ENCODE assay signal across 22 cellular contexts in genomic region chr10:96638120-96638519, GRCh38. TPM values are rescaled to one million over a fixed set of nuclear protein-coding genes. Genes with fewer than 3 reads are reported as not detected.
DNase-seq lines count a peak whose midpoint lies in the region; ATAC-seq, FAIRE-seq and TF ChIP-seq lines count a peak whose summit lies in the region.
"Had no signal": no experiment of that assay in that cellular context is flagged by ENCODE, and none has a peak within 500 bp of the region (broad histone marks: within the 10 kb centered on the region; RNA-seq: fewer than 3 reads in every experiment).

No MANE protein-coding gene starts in this region.

- H3K9ac ChIP-seq in HepG2 (ENCODE audit: insufficient read depth, low read depth, low read length), result no peak overlapping the region

- H3K27me3 Mint-ChIP-seq in CD14-positive monocyte (ENCODE audit: low read depth in 3 of 3), result peaks cover 0 to 5% (median 0%) of the 10 kb centered on the region in 3 donors
- H3K27me3 Mint-ChIP-seq in naive B cell, result no peaks in the 10 kb centered on the region
- no peaks in the 10 kb centered on the region for H3K27me3 Mint-ChIP-seq in stimulated activated naive B cell treated with anti-CD40 and anti-IgM and Interleukin-4, amounts not matched to agents 10 μg/mL and 1 μg/mL and 100 μg/mL, for 72 hours
- H3K27me3 Mint-ChIP-seq in CD4-positive, alpha-beta T cell, result no peaks in the 10 kb centered on the region
- H3K27me3 Mint-ChIP-seq: CD4-positive, CD25-positive, alpha-beta regulatory T cell had no signal

- BruUV-seq in HepG2 (replicated peaks; lab: Mats Ljungman, UMichigan), result no TSS peak

- no peak overlapping the region for H2AFZ ChIP-seq in HepG2 (ENCODE audit: low read length)

- H3K27me3 ChIP-seq in HepG2 (ENCODE audit: control insufficient read depth in 1 of 2, insufficient read depth in 2 of 2, low read length in 2 of 2), result no peaks in the 10 kb centered on the region
- H3K27me3 ChIP-seq in CD4-positive, alpha-beta T cell (ENCODE audit: control insufficient read depth, insufficient read depth, low read length), result no peaks in the 10 kb centered on the region
- H3K27me3 ChIP-seq in aorta (ENCODE audit: control insufficient read depth in 1 of 2, insufficient read depth in 2 of 2, low read length in 1 of 2), result no peaks in the 10 kb centered on the region

- H3K4me3 Mint-ChIP-seq in CD14-positive monocyte (no peak overlapping the region), naive B cell (no peak overlapping the region)
- no peak overlapping the region for H3K4me3 Mint-ChIP-seq in stimulated activated naive B cell treated with anti-CD40 and anti-IgM and Interleukin-4, amounts not matched to agents 10 μg/mL and 1 μg/mL and 100 μg/mL, for 72 hours
- no peak overlapping the region for H3K4me3 Mint-ChIP-seq in CD4-positive, alpha-beta T cell
- H3K4me3 Mint-ChIP-seq: CD4-positive, CD25-positive, alpha-beta regulatory T cell; CD8-positive, alpha-beta memory T cell had no signal

- H3K36me3 Mint-ChIP-seq in CD14-positive monocyte (peaks cover 61 to 85% of the 10 kb centered on the region in 2 donors), naive B cell (peaks cover 4 to 27% of the 10 kb centered on the region in 2 donors)
- H3K36me3 Mint-ChIP-seq in stimulated activated naive B cell treated with anti-CD40 and anti-IgM and Interleukin-4, amounts not matched to agents 10 μg/mL and 1 μg/mL and 100 μg/mL, for 72 hours, result peaks cover 29 to 52% of the 10 kb centered on the region in 2 donors
- H3K36me3 Mint-ChIP-seq in CD4-positive, alpha-beta T cell (ENCODE audit: low read depth), result no peaks in the 10 kb centered on the region
- H3K36me3 Mint-ChIP-seq: CD4-positive, CD25-positive, alpha-beta regulatory T cell had no signal

- POLR2A ChIA-PET in HepG2 (lab: Yijun Ruan, JAX), result no interaction called here
- POLR2A ChIA-PET in CD4-positive, alpha-beta T cell (lab: Charles Lee), result no interaction called here

- H3K9me3 ChIP-seq in HepG2 (ENCODE audit: low read length) (no peaks in the 10 kb centered on the region), aorta (ENCODE audit: control insufficient read depth, low read length) (peaks cover 7% of the 10 kb centered on the region)
- no peaks in the 10 kb centered on the region for H3K9me3 ChIP-seq in CD4-positive, alpha-beta T cell (ENCODE audit: control insufficient read depth, low read length)
- H3K9me3 ChIP-seq: A549 had no signal

- intact Hi-C loops in CD14-positive monocyte (cut with micrococcal nuclease), result loop anchor here in 1 of 2 donors (5.0 kb wide), 1 partner anchor 384 kb away; no protein-coding TSS in a partner anchor
- intact Hi-C loops in HepG2 (cut with micrococcal nuclease; ENCODE audit: unreplicated experiment), result no loop called here
- intact Hi-C loops in CD4-positive, alpha-beta T cell (cut with DNase I, micrococcal nuclease), result no loop called here
- intact Hi-C loops in aorta (cut with DNase I), result no loop called here

- H3K27ac ChIP-seq in HepG2 (ENCODE audit: extremely low read length, insufficient read depth, low read length) (no peak overlapping the region), aorta (ENCODE audit: low read depth in 1 of 2, low read length in 2 of 2) (no peak overlapping the region)
- H3K27ac ChIP-seq in CD4-positive, alpha-beta T cell (ENCODE audit: low read depth, low read length), result no peak overlapping the region
- H3K27ac ChIP-seq: A549 had no signal

- no peak for FAIRE-seq in HepG2 (lab: Jason Lieb, UNC)
- FAIRE-seq: A549, GM12892, H54 had no signal

- no peaks in the 10 kb centered on the region for H3K79me2 ChIP-seq in HepG2 (ENCODE audit: insufficient read depth, low read length)

- H3K4me2 ChIP-seq in HepG2 (ENCODE audit: low read depth, low read length), result peak overlapping the region; percentile 18; the same call in 1 of the 2 replicates
- H3K4me2 ChIP-seq: A549 had no signal

- H3K9me3 Mint-ChIP-seq in CD14-positive monocyte (peaks cover 0 to 3% (median 0%) of the 10 kb centered on the region in 7 donors), naive B cell (no peaks in the 10 kb centered on the region)
- no peaks in the 10 kb centered on the region for H3K9me3 Mint-ChIP-seq in stimulated activated naive B cell treated with anti-CD40 and anti-IgM and Interleukin-4, amounts not matched to agents 10 μg/mL and 1 μg/mL and 100 μg/mL, for 72 hours
- H3K9me3 Mint-ChIP-seq in CD4-positive, alpha-beta T cell, result no peaks in the 10 kb centered on the region
- H3K9me3 Mint-ChIP-seq: CD4-positive, CD25-positive, alpha-beta regulatory T cell; CD8-positive, alpha-beta memory T cell had no signal

- no peak for TF ChIP-seq RAD21 in HepG2 (CRISPR knock-in tag; IDR thresholded peaks at IDR 0.05)

- TF ChIP-seq POLR2A in HepG2 (IDR thresholded peaks at IDR 0.05; ENCODE audit: insufficient read depth in 1 of 2, low read depth in 2 of 2, low read length in 2 of 2), result no peak

- no peak for TF ChIP-seq CTCF in CD14-positive monocyte (IDR thresholded peaks at IDR 0.05)
- 0 out of 2 replicates have a peak, but pooled peaks have one; percentile 1 for TF ChIP-seq CTCF in HepG2 (CRISPR knock-in tag; IDR thresholded peaks at IDR 0.05)
- no peak for TF ChIP-seq CTCF in CD4-positive, alpha-beta T cell (IDR thresholded peaks at IDR 0.05)

- H3K4me1 ChIP-seq in HepG2 (ENCODE audit: insufficient read depth, low read length) (peaks cover 42% of the 10 kb centered on the region), aorta (ENCODE audit: control insufficient read depth in 1 of 2, insufficient read depth in 2 of 2, low read length in 2 of 2) (no peaks in the 10 kb centered on the region)
- H3K4me1 ChIP-seq: A549 had no signal

- 59% methylated on average over 3 of the region's 3 CpGs for WGBS in HepG2 (ENCODE audit: low lambda C conversion rate)
- 72 to 79% methylated on average over 3 of the region's 3 CpGs for WGBS in aorta, 2 donors

- no peak for TF ChIP-seq EP300 in HepG2 (IDR thresholded peaks at IDR 0.05; ENCODE audit: low read depth in 2 of 2, low read length in 2 of 2)
- no peak for TF ChIP-seq EP300 in HepG2 (CRISPR knock-in tag; IDR thresholded peaks at IDR 0.05; ENCODE audit: borderline replicate concordance)

- no peaks in the 10 kb centered on the region for H3K36me3 ChIP-seq in HepG2 (replicated peaks in 1 of 2; ENCODE audit: control insufficient read depth in 1 of 2, insufficient read depth in 2 of 2, low read length in 2 of 2)
- H3K36me3 ChIP-seq in aorta (ENCODE audit: control insufficient read depth in 1 of 2, insufficient read depth in 2 of 2, low read length in 1 of 2), result no peaks in the 10 kb centered on the region

- DNase-seq in CD14-positive monocyte (ENCODE audit: low spot score) (no peak), HepG2 (ENCODE audit: low spot score) (no peak), naive B cell (no peak), aorta (no peak)
- DNase-seq in stimulated activated naive B cell treated with anti-CD40 and anti-IgM and Interleukin-4, amounts not matched to agents 10 μg/mL and 1 μg/mL and 100 μg/mL, for 72 hours, result no peak
- no peak for DNase-seq in CD4-positive, alpha-beta T cell
- DNase-seq: 8988T; ACHN; AML-193; C1 segment of cervical spinal cord; Calu3; CD4-positive, CD25-positive, alpha-beta regulatory T cell; CD8-positive, alpha-beta memory T cell; DMS53; DMS79 treated with DMSO at 0.1 percent for 48 hours; GF-D8; GOT3; HCEC 1CT had no signal

- no peaks in the 10 kb centered on the region for H4K20me1 ChIP-seq in HepG2 (ENCODE audit: insufficient read depth, low read length)

- H3K4me3 ChIP-seq in HepG2 (replicated peaks in 1 of 3; ENCODE audit: insufficient read depth in 1 of 3, low read depth in 2 of 3, low read length in 3 of 3) (no peak overlapping the region), aorta (ENCODE audit: low read length in 2 of 2) (no peak overlapping the region)
- H3K4me3 ChIP-seq: A549 had no signal

- in situ Hi-C loops in HepG2 (cut with HindIII; ENCODE audit: extremely low pct_ligation_motif_present, low pct_unique_long_range_greater_than_20kb), result no loop called here

- CTCF ChIA-PET in HepG2 (lab: Yijun Ruan, JAX; ENCODE audit: low intra/inter-chr PET ratio, low total read pairs), result no interaction called here
- CTCF ChIA-PET in CD4-positive, alpha-beta T cell (lab: Charles Lee), result no interaction called here

- ATAC-seq in HepG2, result no peak
- no peak for ATAC-seq in naive B cell (ENCODE audit: low read depth in 2 of 2)
- no peak for ATAC-seq in stimulated activated naive B cell treated with anti-CD40 and anti-IgM and Interleukin-4, amounts not matched to agents 10 μg/mL and 1 μg/mL and 100 μg/mL, for 72 hours (replicated peaks)
- ATAC-seq in CD4-positive, alpha-beta T cell (ENCODE audit: poor library complexity), result no peak
- no peak for ATAC-seq in GM18520 (IDR thresholded peaks at IDR 0.05; ENCODE audit: unreplicated experiment)
- ATAC-seq in aorta (ENCODE audit: low FRiP score), result no peak
- ATAC-seq: A549 had no signal

- peak overlapping the region in 5 of 7 donors; percentile 4 to 85 (median 14) for H3K27ac Mint-ChIP-seq in CD14-positive monocyte
- H3K27ac Mint-ChIP-seq in naive B cell, result peak overlapping the region in 4 of 6 donors; percentile 53 to 84 (median 65)
- H3K27ac Mint-ChIP-seq in stimulated activated naive B cell treated with anti-CD40 and anti-IgM and Interleukin-4, amounts not matched to agents 10 μg/mL and 1 μg/mL and 100 μg/mL, for 72 hours, result peak overlapping the region; percentile 87
- no peak overlapping the region for H3K27ac Mint-ChIP-seq in CD4-positive, alpha-beta T cell
- H3K27ac Mint-ChIP-seq: CD4-positive, CD25-positive, alpha-beta regulatory T cell; CD8-positive, alpha-beta memory T cell had no signal

- H3K4me1 Mint-ChIP-seq in CD14-positive monocyte, result peaks cover 9% of the 10 kb centered on the region
- H3K4me1 Mint-ChIP-seq in naive B cell, result peaks cover 23 to 41% (median 30%) of the 10 kb centered on the region in 3 donors
- H3K4me1 Mint-ChIP-seq in stimulated activated naive B cell treated with anti-CD40 and anti-IgM and Interleukin-4, amounts not matched to agents 10 μg/mL and 1 μg/mL and 100 μg/mL, for 72 hours, result peaks cover 15 to 30% of the 10 kb centered on the region in 2 donors
- H3K4me1 Mint-ChIP-seq in CD4-positive, alpha-beta T cell (ENCODE audit: low read depth), result no peaks in the 10 kb centered on the region

RNA-seq across cellular contexts. Expression of gene TM9SF3, which starts 51.3 kb away (rescaled TPM):
- polyA plus RNA-seq in CD14-positive monocyte (10 to 100 TPM; 59.9 to 67.1 TPM), HepG2 (2011; rRNA removed) (38.4 and 43.8 TPM in 2 replicates), naive B cell (ENCODE audit: low read depth in 6 of 6) (10 to 100 TPM; 36.7 to 68.0 (median 45.8) TPM), aorta (10 to 100 TPM; 42.9 to 50.0 TPM)
- total RNA-seq in HepG2 (2016; rRNA removed; fragmentation: Illumina TruSeq; extraction: Trizol) (86.8 and 120 TPM in 2 replicates), aorta (100 to 1,000 TPM; 120 to 137 TPM)
- total RNA-seq in HepG2 (2016; cell fraction: cytosol; rRNA removed; fragmentation: Illumina TruSeq; extraction: Trizol; ENCODE audit: low read depth), result 31.8 and 36.9 TPM in 2 replicates
- 86.8 and 122 TPM in 2 replicates for total RNA-seq in HepG2 (2016; cell fraction: insoluble cytoplasmic fraction; rRNA removed; fragmentation: Illumina TruSeq; extraction: Trizol)
- total RNA-seq in HepG2 (2016; cell fraction: membrane; rRNA removed; fragmentation: Illumina TruSeq; extraction: Trizol), result 49.6 and 60.6 TPM in 2 replicates
- total RNA-seq in HepG2 (2016; cell fraction: nucleus; rRNA removed; fragmentation: Illumina TruSeq; extraction: Trizol), result 124 and 152 TPM in 2 replicates
- polyA plus RNA-seq in HepG2 (2011; cell fraction: cytosol; rRNA removed), result 44.8 and 98.9 TPM in 2 replicates
- 34.3 and 45.7 TPM in 2 replicates for polyA plus RNA-seq in HepG2 (2011; cell fraction: nucleus; rRNA removed)
- polyA plus RNA-seq in HepG2 (2012), result 81.7 and 88.4 TPM in 2 replicates
- polyA plus RNA-seq in HepG2 (2016; cell fraction: cytosol; fragmentation: Illumina TruSeq; extraction: Trizol; ENCODE audit: low read depth), result 8.5 and 10.4 TPM in 2 replicates
- polyA plus RNA-seq in HepG2 (2016; cell fraction: insoluble cytoplasmic fraction; fragmentation: Illumina TruSeq; extraction: Trizol; ENCODE audit: low read depth), result 64.6 and 77.0 TPM in 2 replicates
- polyA plus RNA-seq in HepG2 (2016; cell fraction: membrane; fragmentation: Illumina TruSeq; extraction: Trizol; ENCODE audit: low read depth), result 21.8 and 23.0 TPM in 2 replicates
- polyA plus RNA-seq in HepG2 (2016; cell fraction: nucleus; fragmentation: Illumina TruSeq; extraction: Trizol; ENCODE audit: insufficient read depth, low read depth), result 107 and 112 TPM in 2 replicates
- 36.3 and 40.6 TPM in 2 replicates for polyA minus RNA-seq in HepG2 (2011; rRNA and poly(A)+ RNA removed; ENCODE audit: low replicate concordance)
- 55.8 and 62.3 TPM in 2 replicates for polyA minus RNA-seq in HepG2 (2011; cell fraction: cytosol; rRNA and poly(A)+ RNA removed)
- polyA minus RNA-seq in HepG2 (2011; cell fraction: nucleus; rRNA and poly(A)+ RNA removed), result 121 and 136 TPM in 2 replicates
- total RNA-seq in CD4-positive, alpha-beta T cell, result 10 to 100 TPM; 92.4 to 92.7 TPM
